Comparison of ENCODE assay signal across 19 cellular contexts in genomic region chr21:44713130-44713529, GRCh38. TPM values are rescaled to one million over a fixed set of nuclear protein-coding genes. Genes with fewer than 3 reads are reported as not detected.
"Had no signal": no experiment of that assay in that cellular context is flagged by ENCODE, and none has a peak within 500 bp of the region (broad histone marks: within the 10 kb centered on the region; RNA-seq: fewer than 3 reads in every experiment).

No MANE protein-coding gene starts in this region.

- H3K27ac ChIP-seq: heart left ventricle, prostate gland, SJSA1, upper lobe of left lung had no signal

- H3K4me3 ChIP-seq: heart left ventricle, prostate gland, SJSA1, upper lobe of left lung had no signal

- H3K4me1 ChIP-seq: prostate gland, SJSA1 had no signal

- H3K9me3 ChIP-seq: heart left ventricle, prostate gland, SJSA1, upper lobe of left lung had no signal

- DNase-seq: activated gamma-delta T cell treated with Interleukin-2 at 50 U/mL for 16 hours; activated naive CD8-positive, alpha-beta T cell treated with anti-CD3 and anti-CD28 coated beads, Interleukin-2, amount 10 ng/mL, durations not matched to agents 7 days and 5 days; dermis blood vessel endothelial cell; heart left ventricle; left colon; mammary epithelial cell; nucleus accumbens; small intestine; stimulated activated CD4-positive, alpha-beta T cell treated with anti-CD3 and anti-CD28 coated beads, Interleukin-4, amount 100 ng/mL, for 4 hours; stimulated activated CD8-positive, alpha-beta memory T cell treated with anti-CD3 and anti-CD28 coated beads, Interleukin-4, amount 100 ng/mL, for 48 hours; upper lobe of left lung had no signal

- H3K36me3 ChIP-seq: heart left ventricle, prostate gland, SJSA1, upper lobe of left lung had no signal

RNA-seq across cellular contexts. Expression of gene TSPEAR, which starts 1.8 kb away (rescaled TPM):
- total RNA-seq: activated naive CD8-positive, alpha-beta T cell treated with anti-CD3 and anti-CD28 coated beads, Interleukin-2, amount 10 ng/mL, durations not matched to agents 7 days and 5 days; epithelial cell of proximal tubule; frontal cortex; mammary epithelial cell; naive thymus-derived CD8-positive, alpha-beta T cell; SJSA1; temporal lobe had no signal

RNA-seq across cellular contexts. Expression of gene KRTAP10-12, which starts 16.2 kb away (rescaled TPM):
- total RNA-seq: activated naive CD8-positive, alpha-beta T cell treated with anti-CD3 and anti-CD28 coated beads, Interleukin-2, amount 10 ng/mL, durations not matched to agents 7 days and 5 days; dermis blood vessel endothelial cell; epithelial cell of proximal tubule; frontal cortex; heart left ventricle; left colon; mammary epithelial cell; mucosa of gallbladder; naive thymus-derived CD8-positive, alpha-beta T cell; prostate gland; right cardiac atrium; SJSA1; temporal lobe; upper lobe of left lung had no signal

RNA-seq across cellular contexts. Expression of gene KRTAP12-1, which starts 31.2 kb away (rescaled TPM):
- total RNA-seq: activated naive CD8-positive, alpha-beta T cell treated with anti-CD3 and anti-CD28 coated beads, Interleukin-2, amount 10 ng/mL, durations not matched to agents 7 days and 5 days; dermis blood vessel endothelial cell; epithelial cell of proximal tubule; frontal cortex; heart left ventricle; left colon; mammary epithelial cell; mucosa of gallbladder; naive thymus-derived CD8-positive, alpha-beta T cell; prostate gland; right cardiac atrium; SJSA1; temporal lobe; upper lobe of left lung had no signal

RNA-seq across cellular contexts. Expression of gene KRTAP12-2, which starts 46.4 kb away (rescaled TPM):
- total RNA-seq: activated naive CD8-positive, alpha-beta T cell treated with anti-CD3 and anti-CD28 coated beads, Interleukin-2, amount 10 ng/mL, durations not matched to agents 7 days and 5 days; dermis blood vessel endothelial cell; epithelial cell of proximal tubule; frontal cortex; heart left ventricle; left colon; mammary epithelial cell; mucosa of gallbladder; naive thymus-derived CD8-positive, alpha-beta T cell; prostate gland; right cardiac atrium; SJSA1; temporal lobe; upper lobe of left lung had no signal

RNA-seq across cellular contexts. Expression of gene KRTAP12-3, which starts 55.4 kb away (rescaled TPM):
- total RNA-seq: activated naive CD8-positive, alpha-beta T cell treated with anti-CD3 and anti-CD28 coated beads, Interleukin-2, amount 10 ng/mL, durations not matched to agents 7 days and 5 days; dermis blood vessel endothelial cell; epithelial cell of proximal tubule; frontal cortex; heart left ventricle; left colon; mammary epithelial cell; mucosa of gallbladder; naive thymus-derived CD8-positive, alpha-beta T cell; prostate gland; right cardiac atrium; SJSA1; temporal lobe; upper lobe of left lung had no signal
